Comparison of ENCODE assay signal across 15 cellular contexts in the genomic region with DNA sequence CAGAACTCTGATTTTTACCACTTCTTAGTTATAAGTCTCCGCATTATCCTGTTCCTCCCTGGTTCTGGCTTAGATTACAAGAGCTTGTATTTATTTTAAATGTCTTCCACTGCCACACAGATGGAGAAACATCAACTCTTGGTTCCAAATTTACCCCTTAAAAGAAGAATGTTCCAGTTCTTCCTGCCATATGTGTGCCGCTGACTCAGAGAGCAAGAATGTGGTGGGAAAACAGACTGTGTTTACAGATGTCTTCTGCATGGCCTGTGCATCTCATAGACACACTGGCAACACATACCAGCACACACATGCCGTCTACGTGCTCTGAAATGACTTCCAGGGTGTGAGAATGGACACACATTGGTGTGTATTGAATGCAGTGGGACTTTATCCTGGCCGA.
DNase-seq lines count a peak whose midpoint lies in the region; ATAC-seq, FAIRE-seq and TF ChIP-seq lines count a peak whose summit lies in the region.
"Had no signal": no experiment of that assay in that cellular context is flagged by ENCODE, and none has a peak within 500 bp of the region (broad histone marks: within the 10 kb centered on the region; RNA-seq: fewer than 3 reads in every experiment).

No MANE protein-coding gene starts in this region.

- no peak overlapping the region for H2BK5ac ChIP-seq in mesendoderm (ENCODE audit: low read length)

- no TSS peak for BruUV-seq in HepG2 (replicated peaks; lab: Mats Ljungman, UMichigan)

- DNase-seq in HepG2 (ENCODE audit: low spot score) (peak; percentile 15), right lobe of liver (no peak), adipocyte (ENCODE audit: low read depth) (peak; percentile 52), glomerular visceral epithelial cell (ENCODE audit: extremely low spot score) (peak; percentile 31), vagina (ENCODE audit: extremely low spot score in 2 of 2) (no peak), mesendoderm (no peak), NCI-H146 (lab: John Stamatoyannopoulos, UW) (no peak), HT-29 (ENCODE audit: low spot score) (no peak)
- DNase-seq: ACHN; activated T-cell treated with anti-CD3 and anti-CD28 coated beads, Interleukin-2, amount 50 U/mL, for 72 hours; central memory CD4-positive, alpha-beta T cell; H9; NCI-H1436 treated with DMSO at 0.1 percent for 48 hours; spleen had no signal

- no peak overlapping the region for H4K8ac ChIP-seq in mesendoderm (ENCODE audit: low read depth, low read length)

- no peak overlapping the region for H3K23ac ChIP-seq in mesendoderm (ENCODE audit: low read length)

- POLR2A ChIA-PET in HepG2 (lab: Yijun Ruan, JAX) = no interaction called here

- ATAC-seq in HepG2 = no peak
- ATAC-seq in right lobe of liver = no peak
- ATAC-seq: activated T-cell treated with anti-CD3 and anti-CD28 coated beads, Interleukin-2, amount 50 U/mL, for 72 hours had no signal

- no peak overlapping the region for H3K4me3 ChIP-seq in HepG2 (replicated peaks in 1 of 3; ENCODE audit: insufficient read depth in 1 of 3, low read depth in 2 of 3, low read length in 3 of 3)
- H3K4me3 ChIP-seq in right lobe of liver = no peak overlapping the region
- no peak overlapping the region for H3K4me3 ChIP-seq in adipocyte (ENCODE audit: low read length)
- H3K4me3 ChIP-seq in vagina = no peak overlapping the region
- H3K4me3 ChIP-seq in mesendoderm (ENCODE audit: low read length) = no peak overlapping the region
- H3K4me3 ChIP-seq: spleen had no signal

- no peak overlapping the region for H3K56ac ChIP-seq in mesendoderm (ENCODE audit: low read length)

- TF ChIP-seq POLR2A in HepG2 (IDR thresholded peaks at IDR 0.05; ENCODE audit: insufficient read depth in 1 of 2, low read depth in 2 of 2, low read length in 2 of 2) (no peak), right lobe of liver (IDR thresholded peaks at IDR 0.05) (no peak), vagina (IDR thresholded peaks at IDR 0.05) (no peak)

- in situ Hi-C loops in HepG2 (cut with HindIII; ENCODE audit: extremely low pct_ligation_motif_present, low pct_unique_long_range_greater_than_20kb) = no loop called here

- TF ChIP-seq EP300 in HepG2 (IDR thresholded peaks at IDR 0.05; ENCODE audit: low read depth in 2 of 2, low read length in 2 of 2) = no peak
- TF ChIP-seq EP300 in HepG2 (CRISPR knock-in tag; IDR thresholded peaks at IDR 0.05; ENCODE audit: borderline replicate concordance) = no peak

- H4K20me1 ChIP-seq in HepG2 (ENCODE audit: insufficient read depth, low read length) = no peaks in the 10 kb centered on the region

- no peak overlapping the region for H2AFZ ChIP-seq in HepG2 (ENCODE audit: low read length)

- H3K36me3 ChIP-seq in HepG2 (replicated peaks in 1 of 2; ENCODE audit: control insufficient read depth in 1 of 2, insufficient read depth in 2 of 2, low read length in 2 of 2) (no peaks in the 10 kb centered on the region), right lobe of liver (no peaks in the 10 kb centered on the region), adipocyte (ENCODE audit: control insufficient read depth, insufficient read depth, low read length, severe bottlenecking) (no peaks in the 10 kb centered on the region), vagina (no peaks in the 10 kb centered on the region), mesendoderm (ENCODE audit: control insufficient read depth, insufficient read depth, low read length) (no peaks in the 10 kb centered on the region)
- H3K36me3 ChIP-seq: spleen had no signal

- H3K4me1 ChIP-seq in HepG2 (ENCODE audit: insufficient read depth, low read length) = no peaks in the 10 kb centered on the region
- H3K4me1 ChIP-seq in right lobe of liver = no peaks in the 10 kb centered on the region
- H3K4me1 ChIP-seq in adipocyte (ENCODE audit: control insufficient read depth, insufficient read depth, low read length) = peaks cover 19% of the 10 kb centered on the region
- H3K4me1 ChIP-seq in vagina = peaks cover 8% of the 10 kb centered on the region
- H3K4me1 ChIP-seq in mesendoderm (ENCODE audit: control insufficient read depth, low read depth, low read length) = no peaks in the 10 kb centered on the region
- H3K4me1 ChIP-seq: spleen had no signal

- no peak overlapping the region for H2AK5ac ChIP-seq in mesendoderm (ENCODE audit: low read length)

- intact Hi-C loops in HepG2 (cut with micrococcal nuclease; ENCODE audit: unreplicated experiment) = no loop called here
- intact Hi-C loops in right lobe of liver (cut with DNase I) = no loop called here
- intact Hi-C loops in vagina (cut with DNase I) = no loop called here

- no peaks in the 10 kb centered on the region for H3K79me1 ChIP-seq in mesendoderm (ENCODE audit: low read length)

- no peak for FAIRE-seq in HepG2 (lab: Jason Lieb, UNC)
- FAIRE-seq: frontal cortex had no signal

- H3K79me2 ChIP-seq in HepG2 (ENCODE audit: insufficient read depth, low read length) (no peaks in the 10 kb centered on the region), mesendoderm (ENCODE audit: control insufficient read depth, insufficient read depth, low read length) (no peaks in the 10 kb centered on the region)

- H3K18ac ChIP-seq in mesendoderm (ENCODE audit: low read length) = no peak overlapping the region

- H3K27me3 ChIP-seq in HepG2 (ENCODE audit: control insufficient read depth in 1 of 2, insufficient read depth in 2 of 2, low read length in 2 of 2) = no peaks in the 10 kb centered on the region
- no peaks in the 10 kb centered on the region for H3K27me3 ChIP-seq in right lobe of liver
- no peaks in the 10 kb centered on the region for H3K27me3 ChIP-seq in adipocyte (replicated peaks; ENCODE audit: control insufficient read depth, insufficient read depth, low read length)
- no peaks in the 10 kb centered on the region for H3K27me3 ChIP-seq in vagina
- no peaks in the 10 kb centered on the region for H3K27me3 ChIP-seq in mesendoderm (ENCODE audit: insufficient read depth, low read length, poor library complexity)
- H3K27me3 ChIP-seq: spleen had no signal

- no peak overlapping the region for H4K5ac ChIP-seq in mesendoderm (ENCODE audit: low read length)

- CTCF ChIA-PET in HepG2 (lab: Yijun Ruan, JAX; ENCODE audit: low intra/inter-chr PET ratio, low total read pairs) = no interaction called here

- H2BK15ac ChIP-seq in mesendoderm (replicated peaks; ENCODE audit: low read depth) = no peak overlapping the region

- H2BK120ac ChIP-seq in mesendoderm (ENCODE audit: low read depth, low read length) = no peak overlapping the region

- no peak overlapping the region for H3K9ac ChIP-seq in HepG2 (ENCODE audit: insufficient read depth, low read depth, low read length)
- H3K9ac ChIP-seq in adipocyte (ENCODE audit: low read length) = no peak overlapping the region
- H3K9ac ChIP-seq in mesendoderm (ENCODE audit: low read length) = no peak overlapping the region

- 10% methylated on average over 5 of the region's 5 CpGs for WGBS in HepG2 (ENCODE audit: low lambda C conversion rate)
- WGBS in right lobe of liver (ENCODE audit: insufficient coverage, low coverage, low lambda C conversion rate, missing lambda C conversion rate) = 63% methylated on average over 5 of the region's 5 CpGs
- no CpG with 5 or more reads among the region's 5 CpGs for WGBS in mesendoderm (ENCODE audit: extremely low coverage, insufficient coverage, low lambda C conversion rate)

- H3K4me2 ChIP-seq in HepG2 (ENCODE audit: low read depth, low read length) (no peak overlapping the region), mesendoderm (ENCODE audit: low read length) (no peak overlapping the region)

- H3K4ac ChIP-seq in mesendoderm (ENCODE audit: low read depth, low read length) = no peak overlapping the region

- TF ChIP-seq RAD21 in HepG2 (CRISPR knock-in tag; IDR thresholded peaks at IDR 0.05) = no peak

- H3K27ac ChIP-seq in HepG2 (ENCODE audit: extremely low read length, insufficient read depth, low read length) (no peak overlapping the region), right lobe of liver (no peak overlapping the region), vagina (peak overlapping the region; percentile 10), mesendoderm (ENCODE audit: low read depth, low read length) (no peak overlapping the region)
- H3K27ac ChIP-seq: spleen had no signal

- H3K9me3 ChIP-seq in HepG2 (ENCODE audit: low read length) = no peaks in the 10 kb centered on the region
- no peaks in the 10 kb centered on the region for H3K9me3 ChIP-seq in right lobe of liver
- H3K9me3 ChIP-seq in adipocyte (ENCODE audit: control insufficient read depth, low read length) = no peaks in the 10 kb centered on the region
- no peaks in the 10 kb centered on the region for H3K9me3 ChIP-seq in vagina
- H3K9me3 ChIP-seq: spleen had no signal

- TF ChIP-seq CTCF in HepG2 (CRISPR knock-in tag; IDR thresholded peaks at IDR 0.05) (no peak), right lobe of liver (IDR thresholded peaks at IDR 0.05) (no peak), vagina (IDR thresholded peaks at IDR 0.05) (no peak)

TF ChIP-seq in HepG2, 621 proteins besides CTCF, POLR2A, EP300 and RAD21 (continues in another document):
- TF ChIP-seq TEAD3 (CRISPR knock-in tag; optimal IDR thresholded peaks at IDR 0.05; ENCODE audit: borderline replicate concordance) (peak; percentile 71), SMAD9 (CRISPR knock-in tag; IDR thresholded peaks at IDR 0.05) (no peak), FOSL2 (CRISPR knock-in tag; IDR thresholded peaks at IDR 0.05) (peak; percentile 85), ZNF335 (CRISPR knock-in tag; IDR thresholded peaks at IDR 0.05) (no peak), FOXA1 (IDR thresholded peaks at IDR 0.05) (no peak), FOXA1 (CRISPR knock-in tag; IDR thresholded peaks at IDR 0.05) (no peak)

Comparison
In these comparisons a context has a peak if more than half of its experiments do, and no peak if none do; other contexts are left out.
1. DNase-seq: peak in HepG2 (single experiment), adipocyte (single experiment) and glomerular visceral epithelial cell (single experiment); none in right lobe of liver (0 of 3), vagina (0 of 2), mesendoderm (single experiment), NCI-H146 (single experiment) and HT-29 (single experiment).